In genomic region chr3:184740509-184741258, GRCh38 we compare ENCODE assay signal across 1 cellular context.
TF ChIP-seq lines count a peak whose summit lies in the region.

No MANE protein-coding gene starts in this region.

TF ChIP-seq in K562, 482 proteins besides CTCF, POLR2A, EP300 and RAD21 (continued from another document):
- no peak for TF ChIP-seq CUX1 (CRISPR knock-in tag; IDR thresholded peaks at IDR 0.05)
- no peak for TF ChIP-seq MTA3 (IDR thresholded peaks at IDR 0.05; ENCODE audit: borderline replicate concordance)
- no peak for TF ChIP-seq ZNF133 (CRISPR knock-in tag; IDR thresholded peaks at IDR 0.05)
- no peak for TF ChIP-seq ZNF551 (CRISPR knock-in tag; IDR thresholded peaks at IDR 0.05)
- peak; percentile 62 for TF ChIP-seq ATF3 (IDR thresholded peaks at IDR 0.05)
- TF ChIP-seq ATF3 (CRISPR knock-in tag; conservative IDR thresholded peaks at IDR 0.05) = no peak
- TF ChIP-seq FOSL1 (tag; conservative IDR thresholded peaks at IDR 0.05) = peak; percentile 75
- peak; percentile 74 for TF ChIP-seq JUND (IDR thresholded peaks at IDR 0.05; ENCODE audit: borderline replicate concordance, low read depth, low read length)
- TF ChIP-seq JUND (tag; IDR thresholded peaks at IDR 0.05; ENCODE audit: borderline replicate concordance, low read depth, low read length) = peak; percentile 35; the same call in 1 of the 3 replicates
- no peak for TF ChIP-seq TBP (optimal IDR thresholded peaks at IDR 0.05; ENCODE audit: low read depth, low read length)
- no peak for TF ChIP-seq POLR3G (IDR thresholded peaks at IDR 0.05; ENCODE audit: extremely low read depth, insufficient read length, insufficient replicate concordance)
- TF ChIP-seq ZNF274 (IDR thresholded peaks at IDR 0.05; ENCODE audit: borderline replicate concordance, low read depth, low read length) = no peak
- no peak for TF ChIP-seq ZNF354B (CRISPR knock-in tag; IDR thresholded peaks at IDR 0.05)
- TF ChIP-seq NFE2 (IDR thresholded peaks at IDR 0.05; ENCODE audit: low read depth) = no peak
- TF ChIP-seq ARID3B (CRISPR knock-in tag; IDR thresholded peaks at IDR 0.05; ENCODE audit: borderline replicate concordance) = no peak
- no peak for TF ChIP-seq ETS2 (tag; IDR thresholded peaks at IDR 0.05; ENCODE audit: borderline replicate concordance, poor library complexity, severe bottlenecking)
- no peak for TF ChIP-seq FOXJ2 (tag; IDR thresholded peaks at IDR 0.05)
- TF ChIP-seq GATAD2B (IDR thresholded peaks at IDR 0.05; ENCODE audit: borderline replicate concordance) = no peak
